In the genomic region with DNA sequence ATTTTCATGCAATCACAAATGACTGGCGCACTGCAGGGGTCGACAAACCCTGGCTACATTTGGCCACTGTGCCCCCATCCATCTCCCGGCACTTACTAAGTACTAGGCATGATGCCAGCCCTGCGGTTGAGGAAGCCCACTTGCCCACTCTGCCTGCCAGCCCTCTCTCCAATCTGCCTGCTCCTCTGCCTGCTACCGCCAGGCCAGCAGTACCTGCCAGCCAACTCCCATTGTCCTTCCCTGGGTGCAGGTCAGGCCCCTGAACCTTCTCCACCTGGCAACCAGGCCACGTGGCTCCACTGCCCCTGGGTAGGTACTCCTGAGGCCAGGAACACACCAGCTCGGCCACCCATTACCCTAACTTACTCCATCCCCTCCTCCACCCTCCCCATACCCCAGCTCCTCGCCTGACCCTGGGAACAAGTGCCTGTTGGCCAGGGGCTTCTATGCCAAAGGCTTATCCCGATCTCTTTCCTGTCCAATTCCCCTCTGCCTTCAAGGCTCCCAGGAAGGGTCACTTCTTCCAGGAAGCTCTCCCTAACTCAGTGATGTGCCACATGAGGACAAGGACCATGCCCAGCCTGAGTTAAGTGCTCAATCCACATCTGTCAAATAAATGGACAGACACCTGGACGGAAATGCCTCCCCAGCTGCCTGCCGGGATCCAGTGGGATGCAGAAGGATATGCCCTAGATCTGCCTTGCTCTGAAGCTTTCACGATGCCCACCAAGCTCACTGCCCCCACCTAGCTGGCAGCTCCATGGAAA, we compare ENCODE assay signal across 8 cellular contexts. TPM values are rescaled to one million over a fixed set of nuclear protein-coding genes. Genes with fewer than 3 reads are reported as not detected.
A peak's percentile ranks its signal among the peaks of the same experiment; 100 is the strongest.
DNase-seq lines count a peak whose midpoint lies in the region; ATAC-seq lines count a peak whose summit lies in the region.

No MANE protein-coding gene starts in this region.

- DNase-seq in activated CD8-positive, alpha-beta memory T cell treated with anti-CD3 and anti-CD28 coated beads for 24 hours: peak; percentile 73
- DNase-seq in activated CD8-positive, alpha-beta memory T cell treated with anti-CD3 and anti-CD28 coated beads, Interleukin-2, amount 50 U/mL, for 4 hours: no peak
- DNase-seq in activated CD8-positive, alpha-beta memory T cell treated with anti-CD3 and anti-CD28 coated beads, Interleukin-2, amount 50 U/mL, for 48 hours: peak; percentile 59
- no peak for DNase-seq in NCI-H82 (lab: John Stamatoyannopoulos, UW)

- H3K27ac ChIP-seq in layer of hippocampus (ENCODE audit: low read depth, low read length) (peak overlapping the region; percentile 95), temporal lobe (ENCODE audit: low read depth, low read length) (peak overlapping the region; percentile 99)

- no peaks in the 10 kb centered on the region for H3K27me3 ChIP-seq in layer of hippocampus (ENCODE audit: control insufficient read depth, insufficient read depth, low read length)

- no peak for ATAC-seq in GM21825 (IDR thresholded peaks at IDR 0.05; ENCODE audit: unreplicated experiment)
- no peak for ATAC-seq in activated CD4-positive, CD25-positive, alpha-beta regulatory T cell treated with anti-CD3 and anti-CD28 coated beads, Interleukin-2, amount 50 U/mL, for 24 hours

RNA-seq across cellular contexts. Expression of gene EEIG1, which starts 6.6 kb away (rescaled TPM):
- total RNA-seq in temporal lobe: 5.2 TPM

RNA-seq across cellular contexts. Expression of gene DPM2, which starts 36.5 kb away (rescaled TPM):
- total RNA-seq in temporal lobe: 10.1 TPM

RNA-seq across cellular contexts. Expression of gene PIP5KL1, which starts 43.6 kb away (rescaled TPM):
- 1.2 TPM for total RNA-seq in temporal lobe

RNA-seq across cellular contexts. Expression of gene ST6GALNAC4, which starts 57.3 kb away (rescaled TPM):
- 7.4 TPM for total RNA-seq in temporal lobe

Comparison
In these comparisons a context has a peak if more than half of its experiments do, and no peak if none do; other contexts are left out.
1. DNase-seq: peak in activated CD8-positive, alpha-beta memory T cell treated with anti-CD3 and anti-CD28 coated beads for 24 hours (single experiment) and activated CD8-positive, alpha-beta memory T cell treated with anti-CD3 and anti-CD28 coated beads, Interleukin-2, amount 50 U/mL, for 48 hours (single experiment); none in activated CD8-positive, alpha-beta memory T cell treated with anti-CD3 and anti-CD28 coated beads, Interleukin-2, amount 50 U/mL, for 4 hours (single experiment) and NCI-H82 (single experiment).